Comparison of ENCODE assay signal across 9 cellular contexts in genomic region chr10:22319559-22320558, GRCh38. TPM values are rescaled to one million over a fixed set of nuclear protein-coding genes. Genes with fewer than 3 reads are reported as not detected.
A peak's percentile ranks its signal among the peaks of the same experiment; 100 is the strongest.
DNase-seq lines count a peak whose midpoint lies in the region; ATAC-seq and TF ChIP-seq lines count a peak whose summit lies in the region.
"Had no signal": no experiment of that assay in that cellular context is flagged by ENCODE, and none has a peak within 500 bp of the region (broad histone marks: within the 10 kb centered on the region; RNA-seq: fewer than 3 reads in every experiment).

No MANE protein-coding gene starts in this region.

- H3K4me3 Mint-ChIP-seq in activated naive CD8-positive, alpha-beta T cell treated with anti-CD3 and anti-CD28 coated beads for 36 hours: peak overlapping the region; percentile 80

- H3K27me3 ChIP-seq in HAP-1 (ENCODE audit: low read depth) (peaks cover 13% of the 10 kb centered on the region), left lung (peaks cover 12 to 34% of the 10 kb centered on the region in 2 donors), testis (no peaks in the 10 kb centered on the region)

- DNase-seq in ACHN (peak; percentile 8), HAP-1 (ENCODE audit: low spot score in 2 of 2) (no peak), left lung (no peak), testis (no peak), NCI-H446 treated with DMSO at 0.1 percent for 48 hours (lab: John Stamatoyannopoulos, UW) (no peak)
- DNase-seq in activated naive CD8-positive, alpha-beta T cell treated with anti-CD3 and anti-CD28 coated beads for 36 hours: no peak
- DNase-seq in central memory CD4-positive, alpha-beta T cell: no peak

- in situ Hi-C loops in ACHN (cut with HindIII; ENCODE audit: low pct_ligation_motif_present, low pct_unique_long_range_greater_than_20kb, low sequenced_read_pairs) (no loop called here), HAP-1 (cut with MboI; ENCODE audit: low sequenced_read_pairs) (loop anchor here (10.0 kb wide), 1 partner anchor 315 kb away; the partner anchor contains the start of gene DNAJC1)

- H3K27ac ChIP-seq in left lung (peak overlapping the region; percentile 77 to 83), testis (peak overlapping the region; percentile 83 to 94)

- WGBS in testis, 2 donors: 17 to 22% methylated on average over 32 to 34 of the region's 40 CpGs

- H3K27ac Mint-ChIP-seq in activated naive CD8-positive, alpha-beta T cell treated with anti-CD3 and anti-CD28 coated beads for 36 hours: peak overlapping the region; percentile 88

- H3K4me3 ChIP-seq in HAP-1 (peak overlapping the region; percentile 30), left lung (peak overlapping the region in 1 of 2 donors; percentile 41), testis (peak overlapping the region; percentile 49 to 74)

- peaks cover 51% of the 10 kb centered on the region for H3K4me1 ChIP-seq in HAP-1
- peaks cover 22 to 63% of the 10 kb centered on the region in 2 donors for H3K4me1 ChIP-seq in left lung
- H3K4me1 ChIP-seq in testis: peaks cover 35% of the 10 kb centered on the region

- H3K9me3 Mint-ChIP-seq in activated naive CD8-positive, alpha-beta T cell treated with anti-CD3 and anti-CD28 coated beads for 36 hours: no peaks in the 10 kb centered on the region

- TF ChIP-seq POLR2A in testis (IDR thresholded peaks at IDR 0.05): no peak

- no peaks in the 10 kb centered on the region for H3K36me3 ChIP-seq in HAP-1 (replicated peaks)
- H3K36me3 ChIP-seq in left lung: no peaks in the 10 kb centered on the region
- H3K36me3 ChIP-seq in testis (ENCODE audit: low read depth, missing control alignments): no peaks in the 10 kb centered on the region

- intact Hi-C loops in left lung (cut with DNase I): loop anchor here in 1 of 2 donors (10.0 kb wide), 1 partner anchor 65 kb away; no protein-coding TSS in a partner anchor
- intact Hi-C loops in testis (cut with DNase I; ENCODE audit: low total_unique reads): no loop called here

- TF ChIP-seq CTCF in left lung (IDR thresholded peaks at IDR 0.05) (no peak), testis (IDR thresholded peaks at IDR 0.05) (no peak)

- ATAC-seq in left lung: no peak
- ATAC-seq in GM21723 (IDR thresholded peaks at IDR 0.05; ENCODE audit: unreplicated experiment): no peak

- peaks cover 62% of the 10 kb centered on the region for H3K27me3 Mint-ChIP-seq in activated naive CD8-positive, alpha-beta T cell treated with anti-CD3 and anti-CD28 coated beads for 36 hours

- peaks cover 15% of the 10 kb centered on the region for H3K36me3 Mint-ChIP-seq in activated naive CD8-positive, alpha-beta T cell treated with anti-CD3 and anti-CD28 coated beads for 36 hours

- H3K4me1 Mint-ChIP-seq in activated naive CD8-positive, alpha-beta T cell treated with anti-CD3 and anti-CD28 coated beads for 36 hours: peaks cover 47% of the 10 kb centered on the region

- no peaks in the 10 kb centered on the region for H3K9me3 ChIP-seq in HAP-1
- H3K9me3 ChIP-seq in left lung: no peaks in the 10 kb centered on the region
- no peaks in the 10 kb centered on the region for H3K9me3 ChIP-seq in testis

RNA-seq across cellular contexts. Expression of gene BMI1, which starts 1.0 kb away (rescaled TPM):
- 10 to 100 TPM; 59.2 to 59.6 TPM for total RNA-seq in activated naive CD8-positive, alpha-beta T cell treated with anti-CD3 and anti-CD28 coated beads for 36 hours
- 10 to 100 TPM; 42.3 to 47.5 TPM for total RNA-seq in left lung
- total RNA-seq in testis: 100 to 1,000 TPM; 111 to 120 TPM
- polyA plus RNA-seq in testis (ENCODE audit: insufficient read depth, low read depth, low replicate concordance): 56.3 TPM

RNA-seq across cellular contexts. Expression of gene COMMD3, which starts 3.7 kb away (rescaled TPM):
- total RNA-seq in activated naive CD8-positive, alpha-beta T cell treated with anti-CD3 and anti-CD28 coated beads for 36 hours: 10 to 100 TPM; 46.8 to 53.5 TPM
- total RNA-seq in left lung: 10 to 100 TPM; 54.3 to 55.0 TPM
- total RNA-seq in testis: 10 to 100 TPM; 40.6 to 42.5 TPM
- polyA plus RNA-seq in testis (ENCODE audit: insufficient read depth, low read depth, low replicate concordance): 70.2 TPM

RNA-seq across cellular contexts. Expression of gene SPAG6, which starts 25.4 kb away (rescaled TPM):
- not detected for total RNA-seq in activated naive CD8-positive, alpha-beta T cell treated with anti-CD3 and anti-CD28 coated beads for 36 hours
- total RNA-seq in left lung (1 to 10 TPM in 1 of 2 donors, not detected in 1; 6.4 TPM), testis (100 to 1,000 TPM in 1 of 2 donors, 10 to 100 TPM in 1; 77.4 to 103 TPM)
- polyA plus RNA-seq in testis (ENCODE audit: insufficient read depth, low read depth, low replicate concordance): 258 TPM
- total RNA-seq: myocyte had no signal

Comparison
In these comparisons a context has a peak if more than half of its experiments do, and no peak if none do; other contexts are left out.
1. RNA of gene SPAG6, which starts 25.4 kb away (total RNA-seq): 77.4 to 103 TPM in testis; 6.4 TPM in left lung and not detected in activated naive CD8-positive, alpha-beta T cell treated with anti-CD3 and anti-CD28 coated beads for 36 hours; every median in the first group is over 10 times any median in the second.